Comparison of ENCODE assay signal across 1 cellular context in genomic region chrX:21940356-21940829, GRCh38.
TF ChIP-seq lines count a peak whose summit lies in the region.

TSS of gene SMS (plus strand) at chrX:21940709. CDS start at chrX:21940825, 116 bp downstream.

TF ChIP-seq in K562, 482 proteins besides CTCF, POLR2A, EP300 and RAD21 (continued from another document and continues in another):
- TF ChIP-seq ZNF592 (IDR thresholded peaks at IDR 0.05) (peak; percentile 29; the same call in 1 of the 2 replicates), TAF7 (tag; IDR thresholded peaks at IDR 0.05) (peak; percentile 20; the same call in 1 of the 2 replicates), TCF15 (CRISPR knock-in tag; IDR thresholded peaks at IDR 0.05) (no peak), ZBTB40 (IDR thresholded peaks at IDR 0.05) (0 out of 2 replicates have a peak, but pooled peaks have one; percentile 23), ZBTB40 (CRISPR knock-in tag; IDR thresholded peaks at IDR 0.05) (no peak), CHD7 (IDR thresholded peaks at IDR 0.05; ENCODE audit: low read depth, low read length) (no peak), KLF13 (tag; IDR thresholded peaks at IDR 0.05; ENCODE audit: borderline replicate concordance, low read depth) (peak; percentile 67; the same call in 1 of the 2 replicates), KDM2B (CRISPR knock-in tag; IDR thresholded peaks at IDR 0.05) (no peak), MEF2A (IDR thresholded peaks at IDR 0.05; ENCODE audit: control insufficient read depth, low read depth, low read length) (no peak), POU5F1 (IDR thresholded peaks at IDR 0.05; ENCODE audit: borderline replicate concordance, low read depth, low read length, partially characterized antibody) (no peak), FOSL1 (tag; conservative IDR thresholded peaks at IDR 0.05) (no peak), SPI1 (IDR thresholded peaks at IDR 0.05; ENCODE audit: borderline replicate concordance, low read depth, low read length) (0 out of 2 replicates have a peak, but pooled peaks have one; percentile 18), RBFOX2 (IDR thresholded peaks at IDR 0.05; ENCODE audit: low read depth, low read length) (peak; percentile 86), ZC3H4 (CRISPR knock-in tag; IDR thresholded peaks at IDR 0.05; ENCODE audit: borderline replicate concordance) (no peak), VEZF1 (CRISPR knock-in tag; IDR thresholded peaks at IDR 0.05) (peak; percentile 73), GMEB1 (CRISPR knock-in tag; IDR thresholded peaks at IDR 0.05) (peak; percentile 50), CBX1 (IDR thresholded peaks at IDR 0.05; ENCODE audit: low read depth) (no peak)
